Comparison of ENCODE assay signal across 8 cellular contexts in the genomic region with DNA sequence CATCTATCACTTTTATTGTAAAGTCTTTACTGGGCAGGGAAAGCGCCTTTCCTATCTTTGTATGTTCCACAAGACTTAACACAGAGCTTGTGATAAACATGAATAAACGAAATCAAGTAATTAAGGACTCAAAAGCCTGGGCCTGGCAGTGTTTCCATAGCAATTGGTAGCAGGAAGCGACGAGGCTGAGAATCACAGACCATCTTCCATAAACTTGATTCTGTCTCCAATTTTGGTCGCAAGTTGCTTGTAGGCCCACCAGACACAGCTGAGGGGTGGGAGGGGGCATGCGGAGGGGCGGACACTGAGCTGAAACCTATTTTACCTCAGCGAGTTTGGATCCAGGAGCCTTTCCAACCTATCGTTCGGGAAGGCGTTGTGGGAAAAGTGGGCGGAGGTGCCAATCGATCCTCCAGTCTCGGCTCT. TPM values are rescaled to one million over a fixed set of nuclear protein-coding genes. Genes with fewer than 3 reads are reported as not detected.
DNase-seq lines count a peak whose midpoint lies in the region; ATAC-seq and TF ChIP-seq lines count a peak whose summit lies in the region.

No MANE protein-coding gene starts in this region.

- 8 to 13% (median 12%) methylated on average over 14 of the region's 14 CpGs for WGBS in psoas muscle, 3 donors

- no peaks in the 10 kb centered on the region for H3K9me3 ChIP-seq in psoas muscle

- peaks cover 8% of the 10 kb centered on the region for H3K4me1 Mint-ChIP-seq in activated naive CD4-positive, alpha-beta T cell treated with anti-CD3 and anti-CD28 coated beads, Interleukin-2, amount 50 U/mL, for 24 hours

- no peaks in the 10 kb centered on the region for H3K9me3 Mint-ChIP-seq in activated naive CD4-positive, alpha-beta T cell treated with anti-CD3 and anti-CD28 coated beads, Interleukin-2, amount 50 U/mL, for 24 hours

- H3K4me1 ChIP-seq in psoas muscle = no peaks in the 10 kb centered on the region

- H3K27me3 ChIP-seq in psoas muscle (ENCODE audit: insufficient read depth in 3 of 3, low read length in 2 of 3) = no peaks in the 10 kb centered on the region

- no peak for DNase-seq in activated naive CD4-positive, alpha-beta T cell treated with anti-CD3 and anti-CD28 coated beads, Interleukin-2, amount 50 U/mL, for 16 hours
- DNase-seq in SK-MEL-5 (ENCODE audit: low read depth, low spot score) = peak; percentile 30
- no peak for DNase-seq in fibroblast of mammary gland (ENCODE audit: low read depth)
- DNase-seq in psoas muscle = no peak
- DNase-seq in NK-92 treated with Interleukin-12 subunit alpha and Interleukin-12 subunit beta, amount 100 ng/mL, for 24 hours (lab: John Stamatoyannopoulos, UW) = no peak
- DNase-seq in midbrain (lab: John Stamatoyannopoulos, UW) = no peak

- ATAC-seq in psoas muscle = no peak
- ATAC-seq in GM21515 (IDR thresholded peaks at IDR 0.05; ENCODE audit: unreplicated experiment) = no peak

- no peak for TF ChIP-seq CTCF in fibroblast of mammary gland (conservative IDR thresholded peaks at IDR 0.05; ENCODE audit: control insufficient read depth, insufficient read depth, low read depth, low read length)
- no peak for TF ChIP-seq CTCF in psoas muscle (IDR thresholded peaks at IDR 0.05)

- H3K4me3 ChIP-seq in fibroblast of mammary gland (ENCODE audit: control insufficient read depth, low read depth, low read length) = peak overlapping the region; percentile 69
- peak overlapping the region; percentile 97 for H3K4me3 ChIP-seq in psoas muscle

- no peaks in the 10 kb centered on the region for H3K27me3 Mint-ChIP-seq in activated naive CD4-positive, alpha-beta T cell treated with anti-CD3 and anti-CD28 coated beads, Interleukin-2, amount 50 U/mL, for 24 hours

- intact Hi-C loops in psoas muscle (cut with DNase I) = loop anchor here in 1 of 2 donors (10.0 kb wide), 1 partner anchor 77 kb away; no protein-coding TSS in a partner anchor

- H3K4me3 Mint-ChIP-seq in activated naive CD4-positive, alpha-beta T cell treated with anti-CD3 and anti-CD28 coated beads, Interleukin-2, amount 50 U/mL, for 24 hours = peak overlapping the region; percentile 96

- H3K27ac Mint-ChIP-seq in activated naive CD4-positive, alpha-beta T cell treated with anti-CD3 and anti-CD28 coated beads, Interleukin-2, amount 50 U/mL, for 24 hours = peak overlapping the region; percentile 52

- H3K27ac ChIP-seq in psoas muscle = peak overlapping the region; percentile 76

- in situ Hi-C loops in SK-MEL-5 (cut with HindIII; ENCODE audit: low pct_unique_long_range_greater_than_20kb, low sequenced_read_pairs) = no loop called here

- H3K36me3 Mint-ChIP-seq in activated naive CD4-positive, alpha-beta T cell treated with anti-CD3 and anti-CD28 coated beads, Interleukin-2, amount 50 U/mL, for 24 hours = no peaks in the 10 kb centered on the region

- no peaks in the 10 kb centered on the region for H3K36me3 ChIP-seq in psoas muscle (ENCODE audit: insufficient read depth in 1 of 2, low read depth in 1 of 2)

RNA-seq across cellular contexts. Expression of a gene that starts 0.3 kb away (rescaled TPM):
- 0.16 TPM in 1 of 2 replicates, not detected in the other for total RNA-seq in SK-MEL-5 (2014; rRNA removed; shearing (Covaris generic))
- 0.05 and 0.14 TPM in 2 replicates for polyA plus RNA-seq in SK-MEL-5 (2015; cell fraction: cytosol; rRNA removed)
- polyA plus RNA-seq in SK-MEL-5 (2015; cell fraction: nucleus; rRNA removed) = 0.22 and 0.79 TPM in 2 replicates
- total RNA-seq in psoas muscle = under 1 TPM in 2 of 4 donors, not detected in 2; 0.08 to 0.30 TPM
- under 1 TPM in 1 of 3 donors, not detected in 2; 0.04 TPM for polyA plus RNA-seq in psoas muscle

RNA-seq across cellular contexts. Expression of a gene that starts 1.0 kb away (rescaled TPM):
- 1.1 and 1.2 TPM in 2 replicates for total RNA-seq in SK-MEL-5 (2014; rRNA removed; shearing (Covaris generic))
- polyA plus RNA-seq in SK-MEL-5 (2015; cell fraction: cytosol; rRNA removed) = 0.48 and 1.6 TPM in 2 replicates
- polyA plus RNA-seq in SK-MEL-5 (2015; cell fraction: nucleus; rRNA removed) = 0.11 and 0.28 TPM in 2 replicates
- 1 to 10 TPM in 1 of 4 donors, under 1 TPM in 3; 0.20 to 1.0 (median 0.47) TPM for total RNA-seq in psoas muscle
- 1 to 10 TPM in 1 of 3 donors, under 1 TPM in 2; 0.18 to 1.1 (median 0.45) TPM for polyA plus RNA-seq in psoas muscle

RNA-seq across cellular contexts. Expression of a gene that starts 54.0 kb away (rescaled TPM):
- total RNA-seq in SK-MEL-5 (2014; rRNA removed; shearing (Covaris generic)) = not detected in 2 replicates
- polyA plus RNA-seq in SK-MEL-5 (2015; cell fraction: cytosol; rRNA removed) = not detected in 2 replicates
- 0.46 and 1.6 TPM in 2 replicates for polyA plus RNA-seq in SK-MEL-5 (2015; cell fraction: nucleus; rRNA removed)
- under 1 TPM in 2 of 4 donors, not detected in 2; 0.32 to 0.34 TPM for total RNA-seq in psoas muscle
- polyA plus RNA-seq in psoas muscle = under 1 TPM; 0.04 to 0.10 (median 0.05) TPM
